In the genomic region with DNA sequence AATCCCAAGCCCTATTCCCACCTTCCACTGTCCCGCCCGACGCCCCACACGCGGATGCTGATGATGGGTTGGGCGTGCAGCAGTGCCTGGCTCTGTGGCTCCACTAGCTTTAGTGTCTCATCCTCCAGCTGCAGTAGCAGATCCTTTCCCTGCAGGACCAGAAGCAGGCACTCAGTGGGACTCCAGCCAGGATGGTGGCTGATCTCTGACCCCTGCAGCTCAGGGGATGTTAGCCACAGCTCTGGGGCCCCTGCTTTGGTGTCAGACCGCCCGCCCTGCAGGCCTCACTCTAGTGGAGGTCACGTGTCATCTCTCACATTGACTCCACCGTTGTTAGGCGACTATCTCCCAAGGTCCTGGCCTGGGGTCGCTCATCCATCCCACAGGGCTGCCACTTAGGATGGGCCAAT, we compare ENCODE assay signal across 9 cellular contexts. TPM values are rescaled to one million over a fixed set of nuclear protein-coding genes. Genes with fewer than 3 reads are reported as not detected.
A peak's percentile ranks its signal among the peaks of the same experiment; 100 is the strongest.
DNase-seq lines count a peak whose midpoint lies in the region; ATAC-seq and TF ChIP-seq lines count a peak whose summit lies in the region.
"Had no signal": no experiment of that assay in that cellular context is flagged by ENCODE, and none has a peak within 500 bp of the region (broad histone marks: within the 10 kb centered on the region; RNA-seq: fewer than 3 reads in every experiment).

No MANE protein-coding gene starts in this region.

- intact Hi-C loops in activated naive CD4-positive, alpha-beta T cell treated with anti-CD3 and anti-CD28 coated beads for 36 hours (cut with micrococcal nuclease) = loop anchor here (1.0 to 2.0 kb wide), 3 partner anchors 11 to 17 kb away; a partner anchor contains a TSS
- intact Hi-C loops in transverse colon (cut with DNase I; ENCODE audit: low total_unique reads) = no loop called here
- intact Hi-C loops in uterus (cut with DNase I; ENCODE audit: low total_unique reads) = no loop called here
- intact Hi-C loops in prostate gland (cut with DNase I) = no loop called here

- H3K4me3 ChIP-seq in transverse colon (no peak overlapping the region), Karpas-422 (ENCODE audit: low read length) (no peak overlapping the region), uterus (no peak overlapping the region), prostate gland (no peak overlapping the region)
- H3K4me3 ChIP-seq: GM23338 had no signal

- ATAC-seq in HG02973 (IDR thresholded peaks at IDR 0.05; ENCODE audit: unreplicated experiment) = peak; percentile 37
- ATAC-seq: GM23338 had no signal

- H3K4me3 Mint-ChIP-seq in activated naive CD4-positive, alpha-beta T cell treated with anti-CD3 and anti-CD28 coated beads for 36 hours = peak overlapping the region; percentile 64
- H3K4me3 Mint-ChIP-seq: GM23338 had no signal

- peak overlapping the region in 3 of 4 donors; percentile 13 to 26 (median 23) for H3K27ac ChIP-seq in transverse colon
- no peak overlapping the region for H3K27ac ChIP-seq in Karpas-422 (ENCODE audit: low read length)
- no peak overlapping the region for H3K27ac ChIP-seq in uterus
- no peak overlapping the region for H3K27ac ChIP-seq in prostate gland

- peak overlapping the region; percentile 84 for H3K27ac Mint-ChIP-seq in activated naive CD4-positive, alpha-beta T cell treated with anti-CD3 and anti-CD28 coated beads for 36 hours
- H3K27ac Mint-ChIP-seq: GM23338 had no signal

- TF ChIP-seq EP300 in transverse colon (IDR thresholded peaks at IDR 0.05; ENCODE audit: low read depth) = no peak

- H3K4me1 Mint-ChIP-seq in activated naive CD4-positive, alpha-beta T cell treated with anti-CD3 and anti-CD28 coated beads for 36 hours (ENCODE audit: low read depth) = peaks cover 84% of the 10 kb centered on the region

- H3K9me2 ChIP-seq in Karpas-422 (replicated peaks; ENCODE audit: insufficient read depth, low read length) = no peaks in the 10 kb centered on the region

- H3K36me3 Mint-ChIP-seq in activated naive CD4-positive, alpha-beta T cell treated with anti-CD3 and anti-CD28 coated beads for 36 hours (ENCODE audit: low read depth) = peaks cover 9% of the 10 kb centered on the region

- H3K9ac ChIP-seq in Karpas-422 (ENCODE audit: low read length) = no peak overlapping the region

- no peaks in the 10 kb centered on the region for H3K9me3 Mint-ChIP-seq in activated naive CD4-positive, alpha-beta T cell treated with anti-CD3 and anti-CD28 coated beads for 36 hours
- H3K9me3 Mint-ChIP-seq: GM23338 had no signal

- CTCF ChIA-PET in activated naive CD4-positive, alpha-beta T cell treated with anti-CD3 and anti-CD28 coated beads for 36 hours (lab: Charles Lee) = interaction anchor here (0.9 to 5.2 kb wide), 11 partner anchors 9 to 353 kb away, joined by 3 to 40 read pairs (median 8); a partner anchor contains a TSS

- H3K27me3 ChIP-seq in transverse colon (no peaks in the 10 kb centered on the region), Karpas-422 (ENCODE audit: low read length) (no peaks in the 10 kb centered on the region), uterus (no peaks in the 10 kb centered on the region), prostate gland (replicated peaks; ENCODE audit: insufficient read depth) (no peaks in the 10 kb centered on the region)

- no peaks in the 10 kb centered on the region for H3K27me3 Mint-ChIP-seq in activated naive CD4-positive, alpha-beta T cell treated with anti-CD3 and anti-CD28 coated beads for 36 hours (ENCODE audit: low read depth)

- in situ Hi-C loops in transverse colon (cut with MboI; ENCODE audit: low pct_ligation_motif_present in 1 of 4, low pct_unique_long_range_greater_than_20kb in 1 of 4, low sequenced_read_pairs in 3 of 4) = no loop called here

- no peaks in the 10 kb centered on the region for H3K9me3 ChIP-seq in transverse colon
- no peaks in the 10 kb centered on the region for H3K9me3 ChIP-seq in Karpas-422 (ENCODE audit: low read length)
- no peaks in the 10 kb centered on the region for H3K9me3 ChIP-seq in uterus
- H3K9me3 ChIP-seq in prostate gland = no peaks in the 10 kb centered on the region

- no peak for TF ChIP-seq CTCF in transverse colon (IDR thresholded peaks at IDR 0.05)
- no peak for TF ChIP-seq CTCF in uterus (IDR thresholded peaks at IDR 0.05)
- no peak for TF ChIP-seq CTCF in prostate gland (IDR thresholded peaks at IDR 0.05)

- H3K4me1 ChIP-seq in transverse colon (peaks cover 0 to 22% (median 5%) of the 10 kb centered on the region in 4 donors), Karpas-422 (ENCODE audit: low read length) (peaks cover 5% of the 10 kb centered on the region; the same call in 1 of the 2 replicates), uterus (peaks cover 0 to 12% of the 10 kb centered on the region in 2 donors), prostate gland (replicated peaks) (no peaks in the 10 kb centered on the region)

- H3K4me2 ChIP-seq in Karpas-422 (ENCODE audit: low read depth, low read length, poor library complexity, severe bottlenecking) = no peak overlapping the region
- H3K4me2 ChIP-seq: GM23338 had no signal

- no peak overlapping the region for H2AFZ ChIP-seq in Karpas-422 (ENCODE audit: low read length)
- H2AFZ ChIP-seq: GM23338 had no signal

- no peaks in the 10 kb centered on the region for H4K20me1 ChIP-seq in Karpas-422 (ENCODE audit: insufficient read depth, low read depth, low read length)

- no peak for TF ChIP-seq POLR2A in transverse colon (IDR thresholded peaks at IDR 0.05)
- no peak for TF ChIP-seq POLR2A in uterus (IDR thresholded peaks at IDR 0.05)
- TF ChIP-seq POLR2A in prostate gland (IDR thresholded peaks at IDR 0.05) = no peak

- no peaks in the 10 kb centered on the region for H3K79me2 ChIP-seq in Karpas-422 (ENCODE audit: low read length)

- WGBS in transverse colon (ENCODE audit: low coverage in 1 of 2), 2 donors = 91% methylated on average over 12 of the region's 12 CpGs; no CpG with 5 or more reads in 1 of the 2 donors
- WGBS in prostate gland = 78% methylated on average over 12 of the region's 12 CpGs

- H3K36me3 ChIP-seq in transverse colon (no peaks in the 10 kb centered on the region), Karpas-422 (ENCODE audit: insufficient read depth, low read length) (no peaks in the 10 kb centered on the region), uterus (no peaks in the 10 kb centered on the region), prostate gland (no peaks in the 10 kb centered on the region)

- peak; percentile 59 for DNase-seq in activated naive CD4-positive, alpha-beta T cell treated with anti-CD3 and anti-CD28 coated beads for 36 hours
- no peak for DNase-seq in activated naive CD4-positive, alpha-beta T cell (lab: John Stamatoyannopoulos, UW)
- peak; percentile 68 for DNase-seq in activated CD8-positive, alpha-beta memory T cell treated with anti-CD3 and anti-CD28 coated beads, Interleukin-2, amount 50 U/mL, for 48 hours
- no peak for DNase-seq in transverse colon
- DNase-seq in Karpas-422 = no peak
- DNase-seq in uterus = no peak
- DNase-seq in prostate gland (ENCODE audit: low spot score) = no peak

RNA-seq across cellular contexts. Expression of a gene that starts 11.8 kb away (rescaled TPM):
- total RNA-seq in activated naive CD4-positive, alpha-beta T cell treated with anti-CD3 and anti-CD28 coated beads for 36 hours = 10 to 100 TPM; 24.5 to 27.5 TPM
- total RNA-seq in transverse colon (10 to 100 TPM; 27.7 to 67.0 (median 43.2) TPM), uterus (10 to 100 TPM in 3 of 4 donors, 1 to 10 TPM in 1; 5.9 to 36.4 (median 26.0) TPM), prostate gland (10 to 100 TPM; 51.7 to 59.2 TPM)
- total RNA-seq in Karpas-422 (2014; rRNA removed; shearing (Covaris generic); ENCODE audit: low replicate concordance) = 2.3 and 2.9 TPM in 2 replicates

RNA-seq across cellular contexts. Expression of a gene that starts 16.8 kb away (rescaled TPM):
- 10 to 100 TPM; 44.5 to 45.1 TPM for total RNA-seq in activated naive CD4-positive, alpha-beta T cell treated with anti-CD3 and anti-CD28 coated beads for 36 hours
- total RNA-seq in transverse colon = 10 to 100 TPM in 3 of 4 donors, 1 to 10 TPM in 1; 9.0 to 18.3 (median 12.0) TPM
- total RNA-seq in Karpas-422 (2014; rRNA removed; shearing (Covaris generic); ENCODE audit: low replicate concordance) = not detected in 2 replicates
- total RNA-seq in uterus = 100 to 1,000 TPM in 1 of 4 donors, 10 to 100 TPM in 3; 16.2 to 110 (median 38.0) TPM
- total RNA-seq in prostate gland = 10 to 100 TPM; 35.4 to 65.5 TPM

RNA-seq across cellular contexts. Expression of a gene that starts 38.7 kb away (rescaled TPM):
- under 1 TPM in 1 of 2 experiments, not detected in 1; 0.64 TPM for total RNA-seq in activated naive CD4-positive, alpha-beta T cell treated with anti-CD3 and anti-CD28 coated beads for 36 hours
- total RNA-seq in transverse colon (1 to 10 TPM in 2 of 4 donors, not detected in 2; 1.8 to 4.6 TPM), uterus (10 to 100 TPM in 1 of 4 donors, 1 to 10 TPM in 1, under 1 TPM in 1, not detected in 1; 0.29 to 28.6 (median 1.1) TPM), prostate gland (1 to 10 TPM; 1.2 to 4.7 TPM)
- 0.22 TPM in 1 of 2 replicates, not detected in the other for total RNA-seq in Karpas-422 (2014; rRNA removed; shearing (Covaris generic); ENCODE audit: low replicate concordance)

Comparison
In these comparisons a context has a peak if more than half of its experiments do, and no peak if none do; other contexts are left out.
1. DNase-seq: peak in activated naive CD4-positive, alpha-beta T cell treated with anti-CD3 and anti-CD28 coated beads for 36 hours (single experiment) and activated CD8-positive, alpha-beta memory T cell treated with anti-CD3 and anti-CD28 coated beads, Interleukin-2, amount 50 U/mL, for 48 hours (single experiment); none in activated naive CD4-positive, alpha-beta T cell (0 of 4), transverse colon (single experiment), Karpas-422 (single experiment), uterus (0 of 2) and prostate gland (single experiment).
2. H3K27ac ChIP-seq: peak in transverse colon (3 of 4); none in Karpas-422 (single experiment), uterus (0 of 2) and prostate gland (0 of 2).